Comparison of ENCODE assay signal across 17 cellular contexts in the genomic region with DNA sequence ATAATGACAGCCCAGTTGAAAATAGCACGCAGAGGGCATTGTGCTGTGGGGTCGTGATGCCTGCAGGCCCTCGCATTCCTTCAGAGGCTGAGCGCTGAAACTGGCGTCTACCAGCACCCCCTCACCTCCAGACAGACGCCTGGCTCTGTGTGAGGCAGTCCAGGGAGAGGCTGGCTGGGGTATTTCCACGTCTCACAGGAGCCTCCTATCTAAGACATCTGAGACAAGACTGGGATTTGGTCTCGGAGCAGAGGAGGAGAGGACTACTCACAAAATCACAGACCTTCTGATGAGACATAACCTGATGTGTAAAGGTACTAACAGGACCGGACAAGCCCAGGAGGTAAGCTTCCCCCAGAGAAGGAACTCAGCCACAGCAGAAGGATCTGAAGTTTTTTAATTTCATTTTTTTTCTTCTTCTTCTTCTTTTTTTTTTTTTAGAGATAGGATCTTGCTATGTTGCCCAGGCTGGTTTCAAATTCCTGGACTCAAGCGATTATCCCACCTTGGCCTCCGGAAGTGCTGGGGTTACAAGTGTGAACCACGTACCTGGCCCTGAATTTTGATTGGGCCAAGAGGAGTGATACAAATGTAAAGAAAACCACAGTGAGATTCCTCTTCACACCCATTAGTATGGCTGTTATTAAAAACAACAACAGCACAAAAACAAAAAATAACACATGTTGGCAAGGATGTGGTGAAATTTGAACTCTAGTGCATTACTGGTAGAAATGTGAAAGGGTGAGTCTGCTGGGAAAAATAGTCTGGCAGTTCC.
DNase-seq lines count a peak whose midpoint lies in the region; ATAC-seq and TF ChIP-seq lines count a peak whose summit lies in the region.
"Had no signal": no experiment of that assay in that cellular context is flagged by ENCODE, and none has a peak within 500 bp of the region (broad histone marks: within the 10 kb centered on the region; RNA-seq: fewer than 3 reads in every experiment).

No MANE protein-coding gene starts in this region.

- DNase-seq in natural killer cell: no peak
- no peak for DNase-seq in natural killer cell treated with Interleukin-12 subunit alpha and Interleukin-12 subunit beta and Interleukin-15 and Interleukin-18, amount 100 ng/mL, for 72 hours (ENCODE audit: low spot score)
- no peak for DNase-seq in neuronal stem cell (ENCODE audit: low spot score)
- DNase-seq in GOT3 (lab: John Stamatoyannopoulos, UW): no peak
- DNase-seq: 8988T; ACHN; C1 segment of cervical spinal cord; Calu3; CD4-positive, alpha-beta T cell; DMS 273 treated with DMSO at 0.1 percent for 48 hours; GM23248; H7 had no signal

- H2AK5ac ChIP-seq in neuronal stem cell (ENCODE audit: low read depth, low read length): peak overlapping the region; percentile 47

- H3K4ac ChIP-seq in neuronal stem cell (ENCODE audit: low read length): no peak overlapping the region

- H3K4me1 ChIP-seq in neuronal stem cell (ENCODE audit: control insufficient read depth in 2 of 2, insufficient read depth in 1 of 2, low read depth in 1 of 2, low read length in 2 of 2): no peaks in the 10 kb centered on the region

- H2BK15ac ChIP-seq in neuronal stem cell (ENCODE audit: low read length): no peak overlapping the region

- H3K27me3 Mint-ChIP-seq in natural killer cell (ENCODE audit: low read depth in 2 of 2): peaks cover 0 to 6% of the 10 kb centered on the region in 2 donors
- peaks cover 3 to 6% of the 10 kb centered on the region in 2 donors for H3K27me3 Mint-ChIP-seq in natural killer cell treated with Interleukin-12 subunit alpha and Interleukin-12 subunit beta and Interleukin-15 and Interleukin-18, amount 100 ng/mL, for 72 hours
- H3K27me3 Mint-ChIP-seq: B cell had no signal

- H4K91ac ChIP-seq in neuronal stem cell (ENCODE audit: low read depth, low read length, poor library complexity): no peak overlapping the region

- H3K27me3 ChIP-seq in neuronal stem cell (ENCODE audit: control insufficient read depth in 3 of 3, insufficient read depth in 3 of 3, low read depth in 1 of 3, low read length in 3 of 3): no peaks in the 10 kb centered on the region

- H2AFZ ChIP-seq in neuronal stem cell (ENCODE audit: low read length): no peak overlapping the region
- H2AFZ ChIP-seq: GM23248 had no signal

- no peak overlapping the region for H3K14ac ChIP-seq in neuronal stem cell (ENCODE audit: low read length)

- no peaks in the 10 kb centered on the region for H3K79me1 ChIP-seq in neuronal stem cell (ENCODE audit: low read depth, low read length)

- H3K4me1 Mint-ChIP-seq in natural killer cell: peaks cover 0 to 15% of the 10 kb centered on the region in 2 donors
- H3K4me1 Mint-ChIP-seq in natural killer cell treated with Interleukin-12 subunit alpha and Interleukin-12 subunit beta and Interleukin-15 and Interleukin-18, amount 100 ng/mL, for 72 hours (ENCODE audit: low read depth in 2 of 2): peaks cover 0 to 5% of the 10 kb centered on the region in 2 donors
- H3K4me1 Mint-ChIP-seq: B cell had no signal

- no peak overlapping the region for H3K23ac ChIP-seq in neuronal stem cell (ENCODE audit: low read depth, low read length, poor library complexity)

- intact Hi-C loops in natural killer cell (cut with micrococcal nuclease): no loop called here

- H3K27ac Mint-ChIP-seq in natural killer cell: peak overlapping the region; percentile 75 to 78
- H3K27ac Mint-ChIP-seq in natural killer cell treated with Interleukin-12 subunit alpha and Interleukin-12 subunit beta and Interleukin-15 and Interleukin-18, amount 100 ng/mL, for 72 hours: no peak overlapping the region
- H3K27ac Mint-ChIP-seq: B cell; CD4-positive, alpha-beta T cell had no signal

- no peak overlapping the region for H4K8ac ChIP-seq in neuronal stem cell (ENCODE audit: low read depth, low read length)

- H3K36me3 Mint-ChIP-seq in natural killer cell: no peaks in the 10 kb centered on the region
- no peaks in the 10 kb centered on the region for H3K36me3 Mint-ChIP-seq in natural killer cell treated with Interleukin-12 subunit alpha and Interleukin-12 subunit beta and Interleukin-15 and Interleukin-18, amount 100 ng/mL, for 72 hours

- no CpG with 5 or more reads among the region's 12 CpGs for WGBS in neuronal stem cell (ENCODE audit: extremely low coverage in 2 of 2, insufficient read length in 2 of 2, insufficient replicate concordance in 1 of 2), 2 donors

- no peak overlapping the region for H2BK120ac ChIP-seq in neuronal stem cell (ENCODE audit: low read depth, low read length)

- H3K4me3 Mint-ChIP-seq in natural killer cell: peak overlapping the region; percentile 40
- H3K4me3 Mint-ChIP-seq in natural killer cell treated with Interleukin-12 subunit alpha and Interleukin-12 subunit beta and Interleukin-15 and Interleukin-18, amount 100 ng/mL, for 72 hours: no peak overlapping the region
- H3K4me3 Mint-ChIP-seq: B cell; CD4-positive, alpha-beta T cell had no signal

- no peak overlapping the region for H3K9ac ChIP-seq in neuronal stem cell (ENCODE audit: low read depth, low read length, poor library complexity)
- H3K9ac ChIP-seq: GM23248 had no signal

- no peak overlapping the region for H3K4me3 ChIP-seq in neuronal stem cell (ENCODE audit: low read length in 2 of 2)
- H3K4me3 ChIP-seq: GM12878, GM23248 had no signal

- no peaks in the 10 kb centered on the region for H3K36me3 ChIP-seq in neuronal stem cell (replicated peaks in 1 of 2; ENCODE audit: control insufficient read depth in 2 of 2, insufficient read depth in 2 of 2, low read length in 2 of 2)

- peak overlapping the region; percentile 66 for H3K18ac ChIP-seq in neuronal stem cell (ENCODE audit: low read length)

- TF ChIP-seq CTCF in natural killer cell (IDR thresholded peaks at IDR 0.05): no peak

- H3K27ac ChIP-seq in neuronal stem cell (replicated peaks; ENCODE audit: low read length): no peak overlapping the region
- H3K27ac ChIP-seq: GM23248 had no signal

- peaks cover 0 to 2% of the 10 kb centered on the region in 2 donors for H3K9me3 Mint-ChIP-seq in natural killer cell
- no peaks in the 10 kb centered on the region for H3K9me3 Mint-ChIP-seq in natural killer cell treated with Interleukin-12 subunit alpha and Interleukin-12 subunit beta and Interleukin-15 and Interleukin-18, amount 100 ng/mL, for 72 hours
- H3K9me3 Mint-ChIP-seq: CD4-positive, alpha-beta T cell had no signal

- no peak overlapping the region for H3K4me2 ChIP-seq in neuronal stem cell (ENCODE audit: insufficient read depth, low read length, poor library complexity, severe bottlenecking)

- ATAC-seq in natural killer cell: peak; percentile 40 to 85 (median 44)
- ATAC-seq in natural killer cell treated with Interleukin-12 subunit alpha and Interleukin-12 subunit beta and Interleukin-15 and Interleukin-18, amount 100 ng/mL, for 72 hours: no peak
- ATAC-seq in esophagus mucosa: peak; percentile 68
- no peak for ATAC-seq in HG03039 (IDR thresholded peaks at IDR 0.05; ENCODE audit: unreplicated experiment)
- ATAC-seq in HG03378 (IDR thresholded peaks at IDR 0.05; ENCODE audit: unreplicated experiment): no peak
- ATAC-seq: GM12878 had no signal

- no peak overlapping the region for H2BK12ac ChIP-seq in neuronal stem cell (ENCODE audit: low read length)

- H2BK5ac ChIP-seq in neuronal stem cell (ENCODE audit: low read length): no peak overlapping the region

- no peaks in the 10 kb centered on the region for H3K9me3 ChIP-seq in neuronal stem cell (replicated peaks in 1 of 2; ENCODE audit: control insufficient read depth in 2 of 2, insufficient read depth in 1 of 2, low read depth in 1 of 2, low read length in 2 of 2)

Comparison
In these comparisons a context has a peak if more than half of its experiments do, and no peak if none do; other contexts are left out.
1. ATAC-seq: peak in natural killer cell (3 of 3) and esophagus mucosa (single experiment); none in natural killer cell treated with Interleukin-12 subunit alpha and Interleukin-12 subunit beta and Interleukin-15 and Interleukin-18, amount 100 ng/mL, for 72 hours (0 of 2), HG03039 (single experiment) and HG03378 (single experiment).
2. H3K27ac Mint-ChIP-seq: peak in natural killer cell (2 of 2); none in natural killer cell treated with Interleukin-12 subunit alpha and Interleukin-12 subunit beta and Interleukin-15 and Interleukin-18, amount 100 ng/mL, for 72 hours (0 of 2).